In the genomic region with DNA sequence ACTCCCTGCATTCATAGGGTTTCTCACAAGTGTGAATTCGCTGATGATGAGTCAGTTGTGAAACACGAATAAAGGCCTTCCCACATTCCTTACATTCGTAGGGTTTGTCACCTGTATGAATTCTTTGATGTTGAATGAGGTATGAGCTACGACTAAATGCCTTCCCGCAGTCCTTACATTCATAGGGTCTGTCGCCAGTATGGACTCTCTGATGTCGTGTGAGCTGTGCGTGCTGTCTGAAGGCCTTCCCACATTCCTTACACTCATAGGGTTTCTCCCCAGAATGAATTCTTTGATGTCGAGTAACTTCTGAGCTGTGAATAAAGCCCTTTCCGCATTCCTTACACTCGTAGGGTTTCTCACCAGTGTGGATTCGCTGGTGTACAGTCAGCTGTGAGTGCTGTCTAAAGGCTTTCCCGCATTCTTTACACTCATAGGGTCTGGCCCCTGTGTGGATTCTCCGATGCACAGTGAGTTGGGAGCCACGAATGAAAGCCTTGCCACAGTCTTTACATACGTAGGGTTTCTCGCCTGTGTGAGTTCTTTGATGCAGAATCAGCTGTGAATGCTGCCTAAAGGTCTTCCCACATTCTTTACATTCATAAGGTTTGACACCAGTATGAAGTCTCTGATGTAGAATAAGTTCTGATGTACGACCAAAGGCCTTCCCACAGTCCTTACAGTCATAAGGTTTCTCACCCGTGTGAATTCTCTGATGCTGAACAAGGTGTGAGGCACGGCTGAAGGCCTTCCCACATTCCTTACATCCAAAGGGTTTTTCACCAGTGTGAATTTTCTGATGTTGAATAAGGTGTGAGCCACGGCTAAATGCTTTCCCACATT, we compare ENCODE assay signal across 15 cellular contexts. TPM values are rescaled to one million over a fixed set of nuclear protein-coding genes. Genes with fewer than 3 reads are reported as not detected.
DNase-seq lines count a peak whose midpoint lies in the region; ATAC-seq and TF ChIP-seq lines count a peak whose summit lies in the region.
"Had no signal": no experiment of that assay in that cellular context is flagged by ENCODE, and none has a peak within 500 bp of the region (broad histone marks: within the 10 kb centered on the region; RNA-seq: fewer than 3 reads in every experiment).

No MANE protein-coding gene starts in this region.

- no peak for TF ChIP-seq CTCF in progenitor cell of endocrine pancreas (IDR thresholded peaks at IDR 0.05; ENCODE audit: unreplicated experiment)
- TF ChIP-seq CTCF in right lobe of liver (IDR thresholded peaks at IDR 0.05): no peak

- H3K9ac ChIP-seq in HUES48 (ENCODE audit: low read depth, low read length): peak overlapping the region; percentile 19

- intact Hi-C loops in left ventricle myocardium superior (cut with micrococcal nuclease): no loop called here
- intact Hi-C loops in right lobe of liver (cut with DNase I): no loop called here

- in situ Hi-C loops in ACHN (cut with HindIII; ENCODE audit: low pct_ligation_motif_present, low pct_unique_long_range_greater_than_20kb, low sequenced_read_pairs): no loop called here

- peaks cover 5% of the 10 kb centered on the region; the same call in 1 of the 2 replicates for H3K36me3 ChIP-seq in HUES48 (ENCODE audit: control insufficient read depth, insufficient read depth, low read length)
- H3K36me3 ChIP-seq in right lobe of liver: peaks cover 0 to 14% (median 4%) of the 10 kb centered on the region in 4 donors

- H3K4me3 Mint-ChIP-seq in progenitor cell of endocrine pancreas (ENCODE audit: low read depth): no peak overlapping the region
- H3K4me3 Mint-ChIP-seq: CD14-positive monocyte had no signal

- ATAC-seq in left ventricle myocardium superior: peak; percentile 55
- no peak for ATAC-seq in right lobe of liver
- ATAC-seq: left colon had no signal

- H3K4me3 ChIP-seq in HUES48 (ENCODE audit: low read depth, low read length) (no peak overlapping the region), right lobe of liver (no peak overlapping the region)
- H3K4me3 ChIP-seq: Peyer's patch, suprapubic skin had no signal

- no peaks in the 10 kb centered on the region for H3K9me3 Mint-ChIP-seq in progenitor cell of endocrine pancreas (ENCODE audit: low read depth)
- H3K9me3 Mint-ChIP-seq: CD14-positive monocyte had no signal

- H3K27me3 Mint-ChIP-seq in progenitor cell of endocrine pancreas: no peaks in the 10 kb centered on the region

- H3K27ac ChIP-seq in HUES48 (ENCODE audit: low read depth, low read length) (peak overlapping the region; percentile 84), right lobe of liver (no peak overlapping the region)
- H3K27ac ChIP-seq: HL-60, Peyer's patch, suprapubic skin had no signal

- 88% methylated on average over 16 of the region's 21 CpGs for WGBS in right lobe of liver (ENCODE audit: insufficient coverage, low coverage, low lambda C conversion rate, missing lambda C conversion rate)

- no peaks in the 10 kb centered on the region for H3K27me3 ChIP-seq in HUES48 (ENCODE audit: control insufficient read depth, insufficient read depth, low read length)
- H3K27me3 ChIP-seq in right lobe of liver: no peaks in the 10 kb centered on the region
- H3K27me3 ChIP-seq: Peyer's patch, suprapubic skin had no signal

- H3K4me1 ChIP-seq in HUES48 (ENCODE audit: control insufficient read depth, insufficient read depth, low read length): peaks cover 15% of the 10 kb centered on the region
- no peaks in the 10 kb centered on the region for H3K4me1 ChIP-seq in right lobe of liver
- H3K4me1 ChIP-seq: Peyer's patch, suprapubic skin had no signal

- no peaks in the 10 kb centered on the region for H3K4me1 Mint-ChIP-seq in progenitor cell of endocrine pancreas (ENCODE audit: low read depth)
- H3K4me1 Mint-ChIP-seq: CD14-positive monocyte had no signal

- peak overlapping the region; percentile 12 for H3K27ac Mint-ChIP-seq in progenitor cell of endocrine pancreas
- H3K27ac Mint-ChIP-seq: CD14-positive monocyte had no signal

- TF ChIP-seq POLR2A in right lobe of liver (IDR thresholded peaks at IDR 0.05): no peak

- H3K36me3 Mint-ChIP-seq in progenitor cell of endocrine pancreas (ENCODE audit: insufficient read depth): peaks cover 1% of the 10 kb centered on the region

- H3K9me3 ChIP-seq in HUES48 (ENCODE audit: control insufficient read depth, insufficient read depth, low read length) (no peaks in the 10 kb centered on the region), right lobe of liver (no peaks in the 10 kb centered on the region)
- H3K9me3 ChIP-seq: Peyer's patch, suprapubic skin had no signal

- DNase-seq in astrocyte of the hippocampus (ENCODE audit: low read depth, low spot score): peak; percentile 92
- no peak for DNase-seq in left ventricle myocardium superior
- no peak for DNase-seq in progenitor cell of endocrine pancreas (ENCODE audit: low spot score, unreplicated experiment)
- no peak for DNase-seq in DMS79 treated with DMSO at 0.1 percent for 48 hours (lab: John Stamatoyannopoulos, UW)
- DNase-seq in right lobe of liver: no peak
- no peak for DNase-seq in ACHN
- no peak for DNase-seq in NK-92 (lab: John Stamatoyannopoulos, UW; ENCODE audit: unreplicated experiment)
- DNase-seq: activated gamma-delta T cell, left colon, Peyer's patch, T1000 had no signal

RNA-seq across cellular contexts. Expression of a gene that starts 30.6 kb away (rescaled TPM):
- total RNA-seq in left ventricle myocardium superior: 3,262 TPM
- not detected in 2 replicates for total RNA-seq in progenitor cell of endocrine pancreas
- 1 to 10 TPM; 1.0 to 6.2 (median 3.8) TPM for total RNA-seq in right lobe of liver

RNA-seq across cellular contexts. Expression of a gene that starts 31.6 kb away (rescaled TPM):
- 4.6 TPM for total RNA-seq in left ventricle myocardium superior
- total RNA-seq in progenitor cell of endocrine pancreas: 8.2 and 9.0 TPM in 2 replicates
- total RNA-seq in right lobe of liver: 1 to 10 TPM in 5 of 6 experiments, under 1 TPM in 1; 0.37 to 3.6 (median 2.2) TPM

RNA-seq across cellular contexts. Expression of a gene that starts 32.1 kb away (rescaled TPM):
- total RNA-seq in left ventricle myocardium superior (29.1 TPM), progenitor cell of endocrine pancreas (99.0 and 101 TPM in 2 replicates), right lobe of liver (10 to 100 TPM; 16.2 to 33.0 (median 27.0) TPM)

RNA-seq across cellular contexts. Expression of a gene that starts 43.0 kb away (rescaled TPM):
- total RNA-seq in left ventricle myocardium superior (838 TPM), progenitor cell of endocrine pancreas (427 and 435 TPM in 2 replicates), right lobe of liver (100 to 1,000 TPM in 4 of 6 experiments, 10 to 100 TPM in 2; 93.0 to 252 (median 168) TPM)

Comparison
In these comparisons a context has a peak if more than half of its experiments do, and no peak if none do; other contexts are left out.
1. RNA of a gene that starts 30.6 kb away (total RNA-seq): 3,262 TPM in left ventricle myocardium superior (single experiment); 1.0 to 6.2 TPM in right lobe of liver and not detected in progenitor cell of endocrine pancreas; every median in the first group is over 100 times any median in the second.